In genomic region chr16:85604145-85604705, GRCh38 we compare ENCODE assay signal across 26 cellular contexts. TPM values are rescaled to one million over a fixed set of nuclear protein-coding genes. Genes with fewer than 3 reads are reported as not detected.
A peak's percentile ranks its signal among the peaks of the same experiment; 100 is the strongest.
DNase-seq lines count a peak whose midpoint lies in the region; ATAC-seq, FAIRE-seq and TF ChIP-seq lines count a peak whose summit lies in the region.
"Had no signal": no experiment of that assay in that cellular context is flagged by ENCODE, and none has a peak within 500 bp of the region (broad histone marks: within the 10 kb centered on the region; RNA-seq: fewer than 3 reads in every experiment).

No MANE protein-coding gene starts in this region.

- intact Hi-C loops in testis (cut with DNase I; ENCODE audit: low total_unique reads) = no loop called here

- no peaks in the 10 kb centered on the region for H3K79me2 ChIP-seq in keratinocyte (ENCODE audit: control insufficient read depth, insufficient read depth, low read length)

- H3K4me1 ChIP-seq in HEK293 (ENCODE audit: control insufficient read depth, insufficient read depth, low read length) (no peaks in the 10 kb centered on the region), keratinocyte (ENCODE audit: control insufficient read depth, extremely low read depth, insufficient read depth, low read length) (no peaks in the 10 kb centered on the region), testis (peaks cover 49% of the 10 kb centered on the region)

- dilution Hi-C loops in keratinocyte (cut with MboI; ENCODE audit: extremely low pct_ligation_motif_present, low sequenced_read_pairs) = no loop called here

- peaks cover 5% of the 10 kb centered on the region for H4K20me1 ChIP-seq in keratinocyte (ENCODE audit: control insufficient read depth, extremely low read depth, insufficient read depth, low read length)

- TF ChIP-seq CTCF in HEK293 (tag by site-specific recombination; IDR thresholded peaks at IDR 0.05) (no peak), brain (conservative IDR thresholded peaks at IDR 0.05) (no peak), keratinocyte (optimal IDR thresholded peaks at IDR 0.05 in 1 of 3, IDR thresholded peaks at IDR 0.05 in 1 of 3, conservative IDR thresholded peaks at IDR 0.05 in 1 of 3; ENCODE audit: extremely low read depth in 1 of 3, insufficient read depth in 2 of 3, low read length in 3 of 3) (no peak), testis (IDR thresholded peaks at IDR 0.05) (no peak)

- H3K4me3 ChIP-seq in HEK293 (ENCODE audit: low read depth, low read length) = no peak overlapping the region
- H3K4me3 ChIP-seq in keratinocyte (ENCODE audit: control insufficient read depth in 2 of 3, extremely low read depth in 1 of 3, insufficient read depth in 2 of 3, low read depth in 1 of 3, low read length in 3 of 3) = no peak overlapping the region
- no peak overlapping the region for H3K4me3 ChIP-seq in testis
- H3K4me3 ChIP-seq: A549 had no signal

- H3K9me3 ChIP-seq in HEK293 (ENCODE audit: control insufficient read depth, insufficient read depth, low read depth, low read length) = no peaks in the 10 kb centered on the region
- no peaks in the 10 kb centered on the region for H3K9me3 ChIP-seq in keratinocyte (ENCODE audit: control insufficient read depth, low read depth, low read length)
- no peaks in the 10 kb centered on the region for H3K9me3 ChIP-seq in testis
- H3K9me3 ChIP-seq: A549, Caco-2, SK-N-SH had no signal

- CTCF ChIA-PET in HEK293 (lab: Yijun Ruan, JAX) = no interaction called here

- H3K27me3 Mint-ChIP-seq in brain = no peaks in the 10 kb centered on the region

- TF ChIP-seq POLR2A in testis (IDR thresholded peaks at IDR 0.05) = no peak

- FAIRE-seq in keratinocyte (lab: Jason Lieb, UNC) = peak; percentile 39
- FAIRE-seq: A549, GM12892, RCC 7860 had no signal

- no peak for DNase-seq in keratinocyte (ENCODE audit: low read depth, low spot score)
- DNase-seq in stimulated activated effector memory CD8-positive, alpha-beta T cell treated with anti-CD3 and anti-CD28 coated beads, Interleukin-12 subunit alpha, Interleukin-12 subunit beta, amount 100 ng/mL, for 72 hours (ENCODE audit: low spot score in 2 of 2) = no peak
- DNase-seq in NCI-H1105 (lab: John Stamatoyannopoulos, UW) = no peak
- no peak for DNase-seq in testis
- DNase-seq: AML-193; Caco-2; CD8-positive, alpha-beta T cell; GF-D8; H9; HFFc6; MM.1S; NCI-H1417 treated with DMSO at 0.1 percent for 48 hours; NCI-H1694 treated with DMSO at 0.1 percent for 48 hours; NCI-H2081 treated with DMSO at 0.1 percent for 48 hours; NCI-H2171; NCI-H226; NCI-H510A; SK-N-SH; SW 1271 had no signal

- peaks cover 0 to 5% (median 0%) of the 10 kb centered on the region in 5 experiments for H3K9me3 Mint-ChIP-seq in brain
- H3K9me3 Mint-ChIP-seq in stimulated activated effector memory CD8-positive, alpha-beta T cell treated with anti-CD3 and anti-CD28 coated beads, Interleukin-12 subunit alpha, Interleukin-12 subunit beta, amount 100 ng/mL, for 72 hours = no peaks in the 10 kb centered on the region
- H3K9me3 Mint-ChIP-seq: CD8-positive, alpha-beta T cell; HFFc6 had no signal

- no peak for ATAC-seq in stimulated activated effector memory CD8-positive, alpha-beta T cell treated with anti-CD3 and anti-CD28 coated beads, Interleukin-12 subunit alpha, Interleukin-12 subunit beta, amount 100 ng/mL, for 72 hours
- ATAC-seq in GM19467 (IDR thresholded peaks at IDR 0.05; ENCODE audit: unreplicated experiment) = no peak
- ATAC-seq: A549; CD8-positive, alpha-beta T cell had no signal

- no peak overlapping the region for H3K4me3 Mint-ChIP-seq in brain
- no peak overlapping the region for H3K4me3 Mint-ChIP-seq in stimulated activated effector memory CD8-positive, alpha-beta T cell treated with anti-CD3 and anti-CD28 coated beads, Interleukin-12 subunit alpha, Interleukin-12 subunit beta, amount 100 ng/mL, for 72 hours
- H3K4me3 Mint-ChIP-seq: CD8-positive, alpha-beta T cell; HFFc6 had no signal

- WGBS in testis, 2 donors = 92% methylated on average over 8 to 11 of the region's 11 CpGs

- H3K36me3 ChIP-seq in HEK293 (ENCODE audit: control insufficient read depth in 2 of 2, insufficient read depth in 1 of 2, low read length in 2 of 2) (no peaks in the 10 kb centered on the region), keratinocyte (ENCODE audit: control insufficient read depth in 2 of 2, extremely low read depth in 1 of 2, insufficient read depth in 2 of 2, low read length in 2 of 2) (no peaks in the 10 kb centered on the region), testis (ENCODE audit: low read depth, missing control alignments) (no peaks in the 10 kb centered on the region)

- H3K27me3 ChIP-seq in keratinocyte (ENCODE audit: control insufficient read depth, extremely low read depth, insufficient read depth, low read length) (peaks cover 20% of the 10 kb centered on the region), testis (no peaks in the 10 kb centered on the region)

- H3K4me2 ChIP-seq in keratinocyte (ENCODE audit: control insufficient read depth, extremely low read depth, insufficient read depth, low read depth, low read length) = no peak overlapping the region
- H3K4me2 ChIP-seq: A549, KMS-11, SK-N-SH had no signal

- peaks cover 98% of the 10 kb centered on the region for H3K4me1 Mint-ChIP-seq in brain
- peaks cover 51% of the 10 kb centered on the region for H3K4me1 Mint-ChIP-seq in stimulated activated effector memory CD8-positive, alpha-beta T cell treated with anti-CD3 and anti-CD28 coated beads, Interleukin-12 subunit alpha, Interleukin-12 subunit beta, amount 100 ng/mL, for 72 hours

- no peaks in the 10 kb centered on the region for H3K9me1 ChIP-seq in keratinocyte (ENCODE audit: control insufficient read depth, extremely low read depth, insufficient read depth, low read length)

- H2AFZ ChIP-seq in keratinocyte (ENCODE audit: control insufficient read depth, low read length) = no peak overlapping the region

- H3K36me3 Mint-ChIP-seq in brain = no peaks in the 10 kb centered on the region
- H3K36me3 Mint-ChIP-seq in stimulated activated effector memory CD8-positive, alpha-beta T cell treated with anti-CD3 and anti-CD28 coated beads, Interleukin-12 subunit alpha, Interleukin-12 subunit beta, amount 100 ng/mL, for 72 hours = no peaks in the 10 kb centered on the region
- H3K36me3 Mint-ChIP-seq: CD8-positive, alpha-beta T cell had no signal

- POLR2A ChIA-PET in HEK293 (lab: Yijun Ruan, JAX) = no interaction called here

- H3K27ac Mint-ChIP-seq in brain = peak overlapping the region in 4 of 5 experiments; percentile 62 to 97 (median 75)
- peak overlapping the region; percentile 26 for H3K27ac Mint-ChIP-seq in stimulated activated effector memory CD8-positive, alpha-beta T cell treated with anti-CD3 and anti-CD28 coated beads, Interleukin-12 subunit alpha, Interleukin-12 subunit beta, amount 100 ng/mL, for 72 hours
- H3K27ac Mint-ChIP-seq: H9, HFFc6 had no signal

- H3K9ac ChIP-seq in keratinocyte (ENCODE audit: control insufficient read depth, extremely low read depth, insufficient read depth, low read length) = no peak overlapping the region
- H3K9ac ChIP-seq: KMS-11, SK-N-SH had no signal

- no peak overlapping the region for H3K27ac ChIP-seq in HEK293 (ENCODE audit: extremely low read depth, low read depth, low read length)
- H3K27ac ChIP-seq in keratinocyte (ENCODE audit: control insufficient read depth, insufficient read depth, low read length) = no peak overlapping the region
- no peak overlapping the region for H3K27ac ChIP-seq in testis
- H3K27ac ChIP-seq: A549, KMS-11 had no signal

TF ChIP-seq in HEK293, 187 proteins besides CTCF, POLR2A, EP300 and RAD21:
- TF ChIP-seq ZNF610 (tag by site-specific recombination; IDR thresholded peaks at IDR 0.05; ENCODE audit: borderline replicate concordance) = no peak
- peak; percentile 95 for TF ChIP-seq ZNF146 (tag by site-specific recombination; IDR thresholded peaks at IDR 0.05)

RNA-seq across cellular contexts. Expression of gene GSE1, which starts 8.9 kb away (rescaled TPM):
- polyA plus RNA-seq in brain (ENCODE audit: insufficient read depth, low read depth, low replicate concordance) (127 TPM), keratinocyte (4.3 to 6.2 TPM (median 5.0 TPM) in 3 replicates), testis (ENCODE audit: insufficient read depth, low read depth, low replicate concordance) (49.9 TPM)
- 16.7 TPM for polyA plus RNA-seq in keratinocyte (2011; ENCODE audit: low read depth)
- 5.7 and 5.8 TPM in 2 replicates for polyA plus RNA-seq in keratinocyte (2011; cell fraction: cytosol; rRNA removed)
- 25.5 and 27.8 TPM in 2 replicates for polyA plus RNA-seq in keratinocyte (2011; cell fraction: nucleus; rRNA removed)
- polyA plus RNA-seq in keratinocyte (2012; ENCODE audit: low replicate concordance) = 5.8 and 16.8 TPM in 2 replicates
- 6.8 to 9.9 TPM (median 9.3 TPM) in 3 replicates for polyA minus RNA-seq in keratinocyte
- polyA minus RNA-seq in keratinocyte (2011; cell fraction: cytosol; rRNA and poly(A)+ RNA removed) = 11.3 TPM
- 22.2 and 29.6 TPM in 2 replicates for polyA minus RNA-seq in keratinocyte (2011; cell fraction: nucleus; rRNA and poly(A)+ RNA removed)
- total RNA-seq in testis = 100 to 1,000 TPM; 188 to 212 TPM
